Comparison of ENCODE assay signal across 8 cellular contexts in the genomic region with DNA sequence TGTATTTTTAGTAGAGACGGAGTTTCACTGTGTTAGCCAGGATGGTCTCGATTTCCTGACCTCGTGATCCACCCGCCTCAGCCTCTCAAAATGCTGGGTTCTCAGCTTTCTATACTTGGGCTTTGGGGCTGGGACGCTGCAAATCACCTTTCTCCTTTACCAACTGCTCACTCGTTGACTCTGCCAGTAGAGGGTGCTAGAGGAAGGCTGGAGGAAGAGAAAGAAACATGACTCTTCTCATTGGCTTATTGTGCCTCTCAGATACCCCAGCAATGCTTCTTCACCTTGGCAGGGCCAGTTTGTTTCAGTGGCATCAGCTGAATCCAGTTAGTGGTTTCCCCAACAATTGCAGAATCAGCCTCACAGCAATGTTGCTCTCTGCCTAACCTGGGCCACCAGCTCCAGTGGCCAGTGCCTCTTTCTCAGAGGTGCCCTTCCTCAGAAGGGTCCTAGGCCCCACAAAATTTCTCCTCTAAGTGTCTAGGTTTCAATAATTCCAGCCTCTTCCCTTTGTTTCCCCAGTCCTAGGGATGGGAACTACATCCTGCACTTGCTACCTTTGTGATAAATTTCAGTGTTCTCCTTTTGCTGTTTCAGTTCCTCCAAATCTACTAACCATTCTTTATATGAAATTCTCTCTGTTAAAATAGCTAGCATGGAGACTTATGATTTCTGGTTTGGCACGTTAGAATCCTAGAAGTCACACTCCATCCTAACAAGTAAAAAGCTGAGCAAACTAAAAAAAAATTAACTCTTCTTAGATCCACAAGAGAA.
A peak's percentile ranks its signal among the peaks of the same experiment; 100 is the strongest.
DNase-seq lines count a peak whose midpoint lies in the region; ATAC-seq and TF ChIP-seq lines count a peak whose summit lies in the region.

No MANE protein-coding gene starts in this region.

- no peak overlapping the region for H2BK5ac ChIP-seq in H9 (ENCODE audit: insufficient read length, low read length)

- H3K36me3 Mint-ChIP-seq in H9 (ENCODE audit: insufficient read depth in 1 of 3, low read depth in 3 of 3), result peaks cover 0 to 7% (median 2%) of the 10 kb centered on the region in 3 experiments; a peak in 3 of 7 replicates

- H3K9me3 Mint-ChIP-seq in H9, result peaks cover 6% of the 10 kb centered on the region in 2 experiments

- H4K5ac ChIP-seq in H9 (ENCODE audit: insufficient read length, low read depth, low read length), result no peak overlapping the region

- no peak overlapping the region for H3K56ac ChIP-seq in H9 (ENCODE audit: insufficient read length, low read depth, low read length)

- H3K23me2 ChIP-seq in H9 (ENCODE audit: insufficient read length, low read depth, low read length, poor library complexity, severe bottlenecking), result no peaks in the 10 kb centered on the region

- H2BK12ac ChIP-seq in H9 (ENCODE audit: insufficient read length, low read depth, low read length), result no peak overlapping the region

- no peak overlapping the region for H3K4me2 ChIP-seq in H9 (ENCODE audit: insufficient read depth, insufficient read length, low read length)

- H3K9ac ChIP-seq in H9 (ENCODE audit: extremely low read depth, insufficient read length, low read length), result no peak overlapping the region
- H3K9ac ChIP-seq in SK-N-MC (ENCODE audit: insufficient read length), result no peak overlapping the region

- no CpG with 5 or more reads among the region's 7 CpGs for WGBS in H9 (ENCODE audit: extremely low coverage, insufficient read length, low lambda C conversion rate)
- 17 to 35% methylated on average over 4 to 7 of the region's 7 CpGs for whole genome bisulfite sequencing in esophagus squamous epithelium, 2 donors

- H3K4me3 Mint-ChIP-seq in H9, result no peak overlapping the region

- DNase-seq in cardiac muscle cell (ENCODE audit: low read depth in 1 of 2, low spot score in 1 of 2) (peak; percentile 69 to 81), cardiac septum (ENCODE audit: low spot score) (no peak), H9 (peak; percentile 84), NAMALWA (ENCODE audit: low spot score) (peak; percentile 75), SK-N-MC (ENCODE audit: low read depth, low spot score) (peak; percentile 18), esophagus squamous epithelium (lab: John Stamatoyannopoulos, UW) (peak; percentile 4), renal cortical epithelial cell (ENCODE audit: low read depth) (peak; percentile 51)

- no peak overlapping the region for H3K23ac ChIP-seq in H9 (ENCODE audit: insufficient read length, low read depth, low read length)

- no peaks in the 10 kb centered on the region for H3K27me3 ChIP-seq in cardiac muscle cell
- H3K27me3 ChIP-seq in H9 (ENCODE audit: insufficient read depth, low read length), result no peaks in the 10 kb centered on the region
- peaks cover 0 to 38% (median 0%) of the 10 kb centered on the region in 4 donors for H3K27me3 ChIP-seq in esophagus squamous epithelium

- H3K79me2 ChIP-seq in H9 (ENCODE audit: insufficient read depth, low read length), result no peaks in the 10 kb centered on the region

- no peaks in the 10 kb centered on the region for H3K9me3 ChIP-seq in cardiac muscle cell (ENCODE audit: low read depth)
- no peaks in the 10 kb centered on the region for H3K9me3 ChIP-seq in H9 (ENCODE audit: control insufficient read depth, low read depth, low read length)
- H3K9me3 ChIP-seq in SK-N-MC (ENCODE audit: low read depth, low read length), result no peaks in the 10 kb centered on the region
- H3K9me3 ChIP-seq in esophagus squamous epithelium, result no peaks in the 10 kb centered on the region

- peaks cover 1% of the 10 kb centered on the region; the same call in 1 of the 2 replicates for H3K27me3 Mint-ChIP-seq in H9 (ENCODE audit: low read depth)

- H2BK15ac ChIP-seq in H9 (ENCODE audit: low read depth, low read length), result no peak overlapping the region

- H3T11ph ChIP-seq in H9 (ENCODE audit: low read length), result no peak overlapping the region

- H3K4me3 ChIP-seq in cardiac muscle cell (no peak overlapping the region), SK-N-MC (no peak overlapping the region), esophagus squamous epithelium (no peak overlapping the region)

- no peak overlapping the region for H4K91ac ChIP-seq in H9 (ENCODE audit: insufficient read length, low read depth, low read length)

- H3K36me3 ChIP-seq in cardiac muscle cell (no peaks in the 10 kb centered on the region), SK-N-MC (ENCODE audit: insufficient read depth, low read length) (no peaks in the 10 kb centered on the region), esophagus squamous epithelium (no peaks in the 10 kb centered on the region)

- intact Hi-C loops in cardiac septum (cut with DNase I), result loop anchor here (10.0 kb wide), 1 partner anchor 483 kb away; a partner anchor contains a TSS
- intact Hi-C loops in esophagus squamous epithelium (cut with DNase I), result no loop called here

- H2BK120ac ChIP-seq in H9 (ENCODE audit: low read depth, low read length, poor library complexity, severe bottlenecking), result no peak overlapping the region

- peaks cover 5 to 8% of the 10 kb centered on the region in 2 experiments; a peak in 2 of 4 replicates for H3K4me1 Mint-ChIP-seq in H9

- H3K4ac ChIP-seq in H9 (ENCODE audit: low read depth, low read length), result no peak overlapping the region

- H3K4me1 ChIP-seq in cardiac muscle cell (ENCODE audit: low read depth) (no peaks in the 10 kb centered on the region), H9 (ENCODE audit: insufficient read depth, low read length) (no peaks in the 10 kb centered on the region), esophagus squamous epithelium (no peaks in the 10 kb centered on the region)

- TF ChIP-seq POLR2A in esophagus squamous epithelium (IDR thresholded peaks at IDR 0.05), result no peak

- TF ChIP-seq CTCF in cardiac muscle cell (IDR thresholded peaks at IDR 0.05; ENCODE audit: low read depth, low read length) (peak; percentile 84), H9 (conservative IDR thresholded peaks at IDR 0.05) (peak; percentile 90), esophagus squamous epithelium (IDR thresholded peaks at IDR 0.05) (peak in 5 of 6 experiments; percentile 35 to 79 (median 42))

- H4K20me1 ChIP-seq in H9 (ENCODE audit: control insufficient read depth, insufficient read depth, insufficient read length), result no peaks in the 10 kb centered on the region

- H3K27ac Mint-ChIP-seq in H9, result no peak overlapping the region; a peak in 1 of 7 replicates

- H2AK5ac ChIP-seq in H9 (ENCODE audit: insufficient read length, low read length), result no peak overlapping the region

- no peak overlapping the region for H3K14ac ChIP-seq in H9 (ENCODE audit: insufficient read depth, low read length)

- no peaks in the 10 kb centered on the region for H3K79me1 ChIP-seq in H9 (ENCODE audit: insufficient read depth, low read depth, low read length, poor library complexity, severe bottlenecking)

- H3K27ac ChIP-seq in cardiac muscle cell (no peak overlapping the region), H9 (ENCODE audit: insufficient read length, low read depth, low read length) (no peak overlapping the region), SK-N-MC (no peak overlapping the region), esophagus squamous epithelium (no peak overlapping the region)

- no peak overlapping the region for H2BK20ac ChIP-seq in H9 (ENCODE audit: low read depth, low read length, poor library complexity, severe bottlenecking)

- H3K18ac ChIP-seq in H9 (ENCODE audit: insufficient read length, low read depth, low read length), result no peak overlapping the region

- ATAC-seq in activated CD4-positive, CD25-positive, alpha-beta regulatory T cell treated with anti-CD3 and anti-CD28 coated beads, Interleukin-2, amount 50 U/mL, for 24 hours, result no peak

- no peak overlapping the region for H4K8ac ChIP-seq in H9 (replicated peaks; ENCODE audit: insufficient read length, low read depth, low read length)

- H2AFZ ChIP-seq in H9 (ENCODE audit: low read length), result no peak overlapping the region
